Comparison of ENCODE assay signal across 12 cellular contexts in genomic region chr12:121916719-121917118, GRCh38. TPM values are rescaled to one million over a fixed set of nuclear protein-coding genes. Genes with fewer than 3 reads are reported as not detected.
DNase-seq lines count a peak whose midpoint lies in the region; ATAC-seq and TF ChIP-seq lines count a peak whose summit lies in the region.
"Had no signal": no experiment of that assay in that cellular context is flagged by ENCODE, and none has a peak within 500 bp of the region (broad histone marks: within the 10 kb centered on the region; RNA-seq: fewer than 3 reads in every experiment).

No MANE protein-coding gene starts in this region.

- H3K4me3 ChIP-seq in cardiac muscle cell (no peak overlapping the region), OCI-LY1 (ENCODE audit: low read depth, low read length, poor library complexity, severe bottlenecking) (peak overlapping the region; percentile 62), prostate gland (no peak overlapping the region)
- H3K4me3 ChIP-seq: colonic mucosa had no signal

- peaks cover 25% of the 10 kb centered on the region for H3K36me3 Mint-ChIP-seq in type B pancreatic cell

- no peak overlapping the region for H3K27ac Mint-ChIP-seq in type B pancreatic cell

- no peaks in the 10 kb centered on the region for H3K9me2 ChIP-seq in OCI-LY1 (ENCODE audit: low read depth, low read length)

- H3K79me2 ChIP-seq in OCI-LY1 (ENCODE audit: insufficient read depth, low read length), result no peaks in the 10 kb centered on the region

- H3K4me1 Mint-ChIP-seq in type B pancreatic cell (ENCODE audit: unreplicated experiment), result no peaks in the 10 kb centered on the region

- no peaks in the 10 kb centered on the region for H4K20me1 ChIP-seq in OCI-LY1 (ENCODE audit: insufficient read depth, low read length)

- H3K27ac ChIP-seq in cardiac muscle cell (no peak overlapping the region), OCI-LY1 (ENCODE audit: low read depth, low read length, poor library complexity, severe bottlenecking) (peak overlapping the region; percentile 88), prostate gland (no peak overlapping the region)
- H3K27ac ChIP-seq: colonic mucosa had no signal

- H3K9ac ChIP-seq in OCI-LY1 (ENCODE audit: low read length), result peak overlapping the region; percentile 77; the same call in 1 of the 2 replicates

- H3K27me3 Mint-ChIP-seq in type B pancreatic cell, result no peaks in the 10 kb centered on the region
- H3K27me3 Mint-ChIP-seq: stimulated activated naive CD8-positive, alpha-beta T cell treated with anti-CD3 and anti-CD28 coated beads, Interleukin-15, Interleukin-2, amounts not matched to agents 100 ng/mL and 50 ng/mL, for 24 hours had no signal

- 73% methylated on average over 7 of the region's 7 CpGs for WGBS in prostate gland

- H2AFZ ChIP-seq in OCI-LY1 (ENCODE audit: low read length), result no peak overlapping the region

- H3F3A ChIP-seq in OCI-LY1 (ENCODE audit: insufficient read depth, low read length), result peaks cover 7% of the 10 kb centered on the region

- peak in 1 of 2 donors; percentile 62 for DNase-seq in cardiac muscle cell (ENCODE audit: low read depth in 1 of 2, low spot score in 1 of 2)
- no peak for DNase-seq in left cardiac atrium
- peak; percentile 12 to 20 for DNase-seq in erythroblast (lab: John Stamatoyannopoulos, UW)
- DNase-seq in type B pancreatic cell (ENCODE audit: extremely low spot score, unreplicated experiment), result no peak
- no peak for DNase-seq in prostate gland (ENCODE audit: low spot score)
- DNase-seq: colonic mucosa had no signal

- H3K9me3 Mint-ChIP-seq in type B pancreatic cell, result no peaks in the 10 kb centered on the region
- H3K9me3 Mint-ChIP-seq: stimulated activated naive CD8-positive, alpha-beta T cell treated with anti-CD3 and anti-CD28 coated beads, Interleukin-15, Interleukin-2, amounts not matched to agents 100 ng/mL and 50 ng/mL, for 24 hours had no signal

- TF ChIP-seq POLR2A in erythroblast (IDR thresholded peaks at IDR 0.05; ENCODE audit: low read length) (no peak), prostate gland (IDR thresholded peaks at IDR 0.05) (no peak)

- no peaks in the 10 kb centered on the region for H3K4me1 ChIP-seq in cardiac muscle cell (ENCODE audit: low read depth)
- peaks cover 45% of the 10 kb centered on the region for H3K4me1 ChIP-seq in OCI-LY1 (ENCODE audit: insufficient read depth, low read length, severe bottlenecking)
- H3K4me1 ChIP-seq in prostate gland (replicated peaks), result peaks cover 5% of the 10 kb centered on the region
- H3K4me1 ChIP-seq: colonic mucosa had no signal

- peak overlapping the region; percentile 87 for H3K4me2 ChIP-seq in OCI-LY1 (ENCODE audit: low read length)

- H3K27me3 ChIP-seq in cardiac muscle cell, result no peaks in the 10 kb centered on the region
- no peaks in the 10 kb centered on the region for H3K27me3 ChIP-seq in OCI-LY1 (ENCODE audit: insufficient read depth, low read length)
- H3K27me3 ChIP-seq in prostate gland (replicated peaks; ENCODE audit: insufficient read depth), result no peaks in the 10 kb centered on the region
- H3K27me3 ChIP-seq: colonic mucosa, neutrophil had no signal

- TF ChIP-seq CTCF in cardiac muscle cell (IDR thresholded peaks at IDR 0.05; ENCODE audit: low read depth, low read length), result peak; percentile 44
- TF ChIP-seq CTCF in OCI-LY1 (IDR thresholded peaks at IDR 0.05; ENCODE audit: low read length), result peak; percentile 63
- peak; percentile 59 for TF ChIP-seq CTCF in type B pancreatic cell (conservative IDR thresholded peaks at IDR 0.05)
- no peak for TF ChIP-seq CTCF in prostate gland (IDR thresholded peaks at IDR 0.05)

- ATAC-seq in left cardiac atrium (no peak), HG03095 (IDR thresholded peaks at IDR 0.05; ENCODE audit: unreplicated experiment) (no peak), HG03520 (IDR thresholded peaks at IDR 0.05; ENCODE audit: unreplicated experiment) (no peak)

- H3K9me3 ChIP-seq in cardiac muscle cell (ENCODE audit: low read depth), result no peaks in the 10 kb centered on the region
- H3K9me3 ChIP-seq in OCI-LY1 (ENCODE audit: low read length), result no peaks in the 10 kb centered on the region
- no peaks in the 10 kb centered on the region for H3K9me3 ChIP-seq in prostate gland
- H3K9me3 ChIP-seq: colonic mucosa, neutrophil had no signal

- H3K36me3 ChIP-seq in cardiac muscle cell (peaks cover 15% of the 10 kb centered on the region), OCI-LY1 (ENCODE audit: insufficient read depth, low read length) (peaks cover 36% of the 10 kb centered on the region), prostate gland (peaks cover 0 to 13% of the 10 kb centered on the region in 2 donors)
- H3K36me3 ChIP-seq: colonic mucosa had no signal

- intact Hi-C loops in left cardiac atrium (cut with DNase I), result loop anchor here (5.0 to 10.0 kb wide), 2 partner anchors 116 to 208 kb away; no protein-coding TSS in a partner anchor
- intact Hi-C loops in prostate gland (cut with DNase I), result no loop called here

- no peak overlapping the region for H3K4me3 Mint-ChIP-seq in type B pancreatic cell
- H3K4me3 Mint-ChIP-seq: stimulated activated naive CD8-positive, alpha-beta T cell treated with anti-CD3 and anti-CD28 coated beads, Interleukin-15, Interleukin-2, amounts not matched to agents 100 ng/mL and 50 ng/mL, for 24 hours had no signal

RNA-seq across cellular contexts. Expression of gene CFAP251, which starts 1.7 kb away (rescaled TPM):
- total RNA-seq in cardiac muscle cell, result 1.1 and 3.8 TPM in 2 replicates
- polyA plus RNA-seq in cardiac muscle cell, result 0.31 and 1.7 TPM in 2 replicates
- 1 to 10 TPM in 1 of 2 donors, under 1 TPM in 1; 0.77 to 1.3 TPM for total RNA-seq in left cardiac atrium
- 2.6 and 3.3 TPM in 2 replicates for total RNA-seq in type B pancreatic cell (ENCODE audit: low replicate concordance)
- 1 to 10 TPM in 1 of 2 donors, under 1 TPM in 1; 0.55 to 4.5 TPM for total RNA-seq in prostate gland

RNA-seq across cellular contexts. Expression of gene PSMD9, which starts 28.1 kb away (rescaled TPM):
- 130 and 132 TPM in 2 replicates for total RNA-seq in cardiac muscle cell
- 78.4 and 110 TPM in 2 replicates for polyA plus RNA-seq in cardiac muscle cell
- total RNA-seq in left cardiac atrium, result 10 to 100 TPM; 33.2 to 34.1 TPM
- total RNA-seq in type B pancreatic cell (ENCODE audit: low replicate concordance), result 41.8 and 43.0 TPM in 2 replicates
- 10 to 100 TPM; 68.2 to 73.3 TPM for total RNA-seq in prostate gland

RNA-seq across cellular contexts. Expression of gene HPD, which starts 58.1 kb away (rescaled TPM):
- total RNA-seq in cardiac muscle cell (not detected in 2 replicates), left cardiac atrium (1 to 10 TPM; 1.8 to 2.9 TPM), type B pancreatic cell (ENCODE audit: low replicate concordance) (0.92 TPM in 1 of 2 replicates, not detected in the other), prostate gland (1 to 10 TPM in 1 of 2 donors, under 1 TPM in 1; 0.41 to 4.0 TPM)
- 0.16 TPM in 1 of 2 replicates, not detected in the other for polyA plus RNA-seq in cardiac muscle cell
- total RNA-seq: T-helper 1 cell treated with Interleukin-12 subunit alpha and Interleukin-12 subunit beta and Interleukin-4 antibody, amounts not matched to agents 30 ng/mL and 1 ng/mL, for 36 hours had no signal

Comparison
In these comparisons a context has a peak if more than half of its experiments do, and no peak if none do; other contexts are left out.
1. DNase-seq: peak in erythroblast (2 of 2); none in left cardiac atrium (single experiment), type B pancreatic cell (single experiment) and prostate gland (single experiment).
2. CTCF ChIP-seq: peak in cardiac muscle cell (single experiment), OCI-LY1 (single experiment) and type B pancreatic cell (single experiment); none in prostate gland (0 of 4).